ENCODE assay signal across 1 cellular context in genomic region chr5:131160134-131160533, GRCh38.
TF ChIP-seq lines count a peak whose summit lies in the region.

No MANE protein-coding gene starts in this region.

TF ChIP-seq in WTC11, 78 proteins besides CTCF, POLR2A, EP300 and RAD21 (continued from another document):
- no peak for TF ChIP-seq PREB (CRISPR knock-in tag; IDR thresholded peaks at IDR 0.05; ENCODE audit: borderline replicate concordance)
- TF ChIP-seq E2F4 (CRISPR knock-in tag; IDR thresholded peaks at IDR 0.05; ENCODE audit: borderline replicate concordance, low read depth): no peak
- TF ChIP-seq, protein P1, sequence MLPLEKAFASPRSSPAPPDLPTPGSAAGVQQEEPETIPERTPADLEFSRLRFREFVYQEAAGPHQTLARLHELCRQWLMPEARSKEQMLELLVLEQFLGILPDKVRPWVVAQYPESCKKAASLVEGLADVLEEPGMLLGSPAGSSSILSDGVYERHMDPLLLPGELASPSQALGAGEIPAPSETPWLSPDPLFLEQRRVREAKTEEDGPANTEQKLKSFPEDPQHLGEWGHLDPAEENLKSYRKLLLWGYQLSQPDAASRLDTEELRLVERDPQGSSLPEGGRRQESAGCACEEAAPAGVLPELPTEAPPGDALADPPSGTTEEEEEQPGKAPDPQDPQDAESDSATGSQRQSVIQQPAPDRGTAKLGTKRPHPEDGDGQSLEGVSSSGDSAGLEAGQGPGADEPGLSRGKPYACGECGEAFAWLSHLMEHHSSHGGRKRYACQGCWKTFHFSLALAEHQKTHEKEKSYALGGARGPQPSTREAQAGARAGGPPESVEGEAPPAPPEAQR (CRISPR knock-in tag; IDR thresholded peaks at IDR 0.05): no peak
- TF ChIP-seq ZMAT4 (CRISPR knock-in tag; IDR thresholded peaks at IDR 0.05): no peak
- TF ChIP-seq SP1 (CRISPR knock-in tag; conservative IDR thresholded peaks at IDR 0.05): no peak
TF ChIP-seq in WTC11: peak in this region for 0.
